In genomic region chr14:40599726-40600125, GRCh38 we compare ENCODE assay signal across 16 cellular contexts.
"Had no signal": no experiment of that assay in that cellular context is flagged by ENCODE, and none has a peak within 500 bp of the region (broad histone marks: within the 10 kb centered on the region; RNA-seq: fewer than 3 reads in every experiment).

No MANE protein-coding gene starts in this region.

- H3K4me3 ChIP-seq: adrenal gland, esophagus muscularis mucosa, heart right ventricle, ovary, stomach had no signal

- FAIRE-seq: keratinocyte, urothelium cell line had no signal

- H3K27ac ChIP-seq: adrenal gland, esophagus muscularis mucosa, heart right ventricle, ovary, stomach had no signal

- H3K27me3 ChIP-seq: adrenal gland, esophagus muscularis mucosa, heart right ventricle, ovary, stomach had no signal

- H3K4me1 ChIP-seq: adrenal gland, esophagus muscularis mucosa, heart right ventricle, stomach had no signal

- ATAC-seq: heart right ventricle, T-helper 17 cell had no signal

- H3K9me3 ChIP-seq: adrenal gland, esophagus muscularis mucosa, heart right ventricle, ovary, stomach had no signal

- DNase-seq: activated CD4-positive, alpha-beta T cell treated with anti-CD3 and anti-CD28 coated beads, Interleukin-2, amount 10 ng/mL, durations not matched to agents 7 days and 5 days; activated CD4-positive, CD25-positive, alpha-beta regulatory T cell; activated naive CD4-positive, alpha-beta T cell treated with anti-CD3 and anti-CD28 coated beads, Interleukin-2, amount 50 U/mL, for 16 hours; adrenal gland; cerebellar nuclear complex; dermis blood vessel endothelial cell; foreskin melanocyte; heart right ventricle; nephron progenitor cell; ovary; stimulated activated CD4-positive, alpha-beta T cell treated with anti-CD3 and anti-CD28 coated beads, Interleukin-15, amount 100 ng/mL, for 24 hours; stomach; T-helper 17 cell had no signal

- H3K36me3 ChIP-seq: adrenal gland, esophagus muscularis mucosa, heart right ventricle, ovary, stomach had no signal
